ENCODE assay signal across 21 cellular contexts in the genomic region with DNA sequence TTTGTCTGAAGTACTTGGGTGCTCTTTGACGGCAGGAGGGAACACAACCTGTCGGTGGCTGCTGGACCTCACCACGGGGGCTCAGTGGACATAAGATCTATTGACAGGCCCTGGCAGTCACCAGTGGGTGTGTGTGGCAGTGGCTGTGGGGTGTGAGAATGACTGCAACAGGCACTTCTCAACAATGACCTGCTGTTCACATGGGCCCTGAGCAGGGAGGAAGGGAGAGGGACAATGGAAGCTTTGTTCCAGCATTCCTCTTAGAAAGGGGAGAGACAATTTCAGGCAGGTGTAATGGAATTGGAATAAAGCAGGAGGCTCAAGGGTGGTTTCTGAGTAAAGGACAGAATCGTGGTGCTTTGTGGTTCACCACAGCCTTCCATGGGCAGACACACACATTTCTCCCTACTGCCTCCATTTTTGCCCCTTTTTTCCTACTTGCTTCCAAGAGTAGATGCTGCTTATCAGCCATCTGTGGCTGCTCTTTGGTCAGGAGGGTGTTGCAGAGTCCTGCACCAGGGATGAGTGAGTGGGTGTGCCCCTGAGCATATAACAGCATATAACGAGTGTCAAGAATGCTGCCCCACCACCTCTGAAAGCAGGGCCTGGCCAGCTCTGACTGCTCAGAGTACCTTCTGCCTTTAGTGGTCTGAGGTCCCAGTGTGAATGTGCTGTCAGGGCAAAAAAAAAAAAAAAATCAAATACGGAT.
DNase-seq lines count a peak whose midpoint lies in the region; ATAC-seq, FAIRE-seq and TF ChIP-seq lines count a peak whose summit lies in the region.
"Had no signal": no experiment of that assay in that cellular context is flagged by ENCODE, and none has a peak within 500 bp of the region (broad histone marks: within the 10 kb centered on the region; RNA-seq: fewer than 3 reads in every experiment).

No MANE protein-coding gene starts in this region.

- DNase-seq in left ventricle myocardium superior (peak; percentile 10), Right ventricle myocardium superior (no peak), astrocyte (ENCODE audit: low read depth) (no peak), mesenchymal stem cell (no peak), GM19240 (ENCODE audit: insufficient read length, low spot score) (no peak), SKM-1 treated with dmso at 0.1 percent for 144 hours (lab: John Stamatoyannopoulos, UW; ENCODE audit: unreplicated experiment) (no peak)
- no peak for DNase-seq in stimulated activated CD4-positive, alpha-beta T cell treated with anti-CD3 and anti-CD28 coated beads, Interleukin-2, amount 100 ng/mL, for 48 hours
- DNase-seq: activated CD4-positive, alpha-beta T cell treated with anti-CD3 and anti-CD28 coated beads, Interleukin-2, amount 10 ng/mL, durations not matched to agents 24 days and 14 days; brain microvascular endothelial cell; H7; NCI-H1694 treated with DMSO at 0.1 percent for 48 hours; NCI-H345; stimulated activated CD4-positive, alpha-beta T cell treated with anti-CD3 and anti-CD28 coated beads, Interleukin-1b, Interleukin-23, amount 100 ng/mL, for 48 hours; T-cell had no signal

- intact Hi-C loops in left ventricle myocardium superior (cut with micrococcal nuclease) (no loop called here), Right ventricle myocardium superior (cut with DNase I) (no loop called here)

- 89% methylated on average over 4 of the region's 6 CpGs for WGBS in mesenchymal stem cell

- H3K18ac ChIP-seq in mesenchymal stem cell (ENCODE audit: low read depth in 1 of 2, low read length in 2 of 2), result no peak overlapping the region

- no peak overlapping the region for H2AK5ac ChIP-seq in mesenchymal stem cell (ENCODE audit: low read length, severe bottlenecking)

- H3K36me3 ChIP-seq in astrocyte (ENCODE audit: insufficient read depth, low read length) (no peaks in the 10 kb centered on the region), mesenchymal stem cell (ENCODE audit: control insufficient read depth in 1 of 2, insufficient read depth in 2 of 2, low read depth in 1 of 2, low read length in 2 of 2) (no peaks in the 10 kb centered on the region)
- H3K36me3 ChIP-seq: BLaER1 treated with 17β-estradiol and CSF1 and Interleukin-3, amounts not matched to agents 10 nM and 100 nM; brain microvascular endothelial cell; gastroesophageal sphincter had no signal

- H2AFZ ChIP-seq in astrocyte (ENCODE audit: low read depth, low read length) (no peak overlapping the region), mesenchymal stem cell (ENCODE audit: low read depth, low read length) (no peak overlapping the region)

- H3K4me1 Mint-ChIP-seq in astrocyte (ENCODE audit: low read depth, unreplicated experiment), result no peaks in the 10 kb centered on the region
- H3K4me1 Mint-ChIP-seq: activated CD4-positive, alpha-beta T cell treated with anti-CD3 and anti-CD28 coated beads, Interleukin-2, amount 10 ng/mL, durations not matched to agents 24 days and 14 days; activated T-helper 17 cell treated with anti-CD3 and anti-CD28 coated beads, Interleukin-2, amount 50 U/mL, for 72 hours; T-cell had no signal

- H3K9me3 ChIP-seq in astrocyte (ENCODE audit: insufficient read depth, low read depth, low read length), result no peaks in the 10 kb centered on the region
- H3K9me3 ChIP-seq in mesenchymal stem cell (ENCODE audit: control insufficient read depth, low read length), result no peaks in the 10 kb centered on the region
- H3K9me3 ChIP-seq: BLaER1 treated with 17β-estradiol and CSF1 and Interleukin-3, amounts not matched to agents 10 nM and 100 nM; gastroesophageal sphincter had no signal

- H2BK5ac ChIP-seq in mesenchymal stem cell (ENCODE audit: low read depth, low read length, poor library complexity, severe bottlenecking), result no peak overlapping the region

- H3K9ac ChIP-seq in astrocyte (ENCODE audit: low read length) (no peak overlapping the region), mesenchymal stem cell (ENCODE audit: low read length) (no peak overlapping the region)
- H3K9ac ChIP-seq: BLaER1 treated with 17β-estradiol and CSF1 and Interleukin-3, amounts not matched to agents 10 nM and 100 nM had no signal

- TF ChIP-seq CTCF in astrocyte (IDR thresholded peaks at IDR 0.05; ENCODE audit: insufficient read depth, low read depth, low read length), result no peak

- H2BK120ac ChIP-seq in mesenchymal stem cell (ENCODE audit: low read depth, low read length), result no peak overlapping the region

- peak overlapping the region; percentile 39 for H4K91ac ChIP-seq in mesenchymal stem cell (ENCODE audit: low read length)

- H3K79me1 ChIP-seq in mesenchymal stem cell (replicated peaks; ENCODE audit: low read length, poor library complexity, severe bottlenecking), result no peaks in the 10 kb centered on the region

- H3K27ac ChIP-seq in astrocyte (ENCODE audit: low read depth, low read length), result no peak overlapping the region
- no peak overlapping the region for H3K27ac ChIP-seq in mesenchymal stem cell (ENCODE audit: low read length, poor library complexity, severe bottlenecking)
- H3K27ac ChIP-seq: BLaER1 treated with 17β-estradiol and CSF1 and Interleukin-3, amounts not matched to agents 10 nM and 100 nM; brain microvascular endothelial cell; gastroesophageal sphincter had no signal

- H3K79me2 ChIP-seq in astrocyte (ENCODE audit: insufficient read depth, low read length), result no peaks in the 10 kb centered on the region

- H3K36me3 Mint-ChIP-seq in astrocyte (ENCODE audit: low read depth, unreplicated experiment), result no peaks in the 10 kb centered on the region
- H3K36me3 Mint-ChIP-seq: T-cell had no signal

- no peaks in the 10 kb centered on the region for H3K27me3 Mint-ChIP-seq in astrocyte (ENCODE audit: low read depth, unreplicated experiment)
- H3K27me3 Mint-ChIP-seq: activated CD4-positive, alpha-beta T cell treated with anti-CD3 and anti-CD28 coated beads, Interleukin-2, amount 10 ng/mL, durations not matched to agents 24 days and 14 days; activated T-helper 17 cell treated with anti-CD3 and anti-CD28 coated beads, Interleukin-2, amount 50 U/mL, for 72 hours; dendritic cell treated with granulocyte-macrophage colony-stimulating factor and Interleukin-4, amounts not matched to agents 40 ng/mL and 50 ng/mL, for 4 days; T-cell had no signal

- no peak overlapping the region for H3K4me3 Mint-ChIP-seq in astrocyte (ENCODE audit: unreplicated experiment)
- H3K4me3 Mint-ChIP-seq: activated CD4-positive, alpha-beta T cell treated with anti-CD3 and anti-CD28 coated beads, Interleukin-2, amount 10 ng/mL, durations not matched to agents 24 days and 14 days; activated T-helper 17 cell treated with anti-CD3 and anti-CD28 coated beads, Interleukin-2, amount 50 U/mL, for 72 hours; dendritic cell treated with granulocyte-macrophage colony-stimulating factor and Interleukin-4, amounts not matched to agents 40 ng/mL and 50 ng/mL, for 4 days; T-cell had no signal

- ATAC-seq in left ventricle myocardium superior (no peak), Right ventricle myocardium superior (ENCODE audit: poor library complexity) (no peak), GM18867 (IDR thresholded peaks at IDR 0.05; ENCODE audit: unreplicated experiment) (no peak)
- ATAC-seq: activated T-helper 17 cell treated with anti-CD3 and anti-CD28 coated beads, Interleukin-2, amount 50 U/mL, for 72 hours; gastroesophageal sphincter; sciatic nerve; T-cell had no signal

- FAIRE-seq in astrocyte (lab: Jason Lieb, UNC), result no peak
- FAIRE-seq: GM19239 had no signal

- no peaks in the 10 kb centered on the region for H3K9me3 Mint-ChIP-seq in astrocyte (ENCODE audit: unreplicated experiment)
- H3K9me3 Mint-ChIP-seq: activated CD4-positive, alpha-beta T cell treated with anti-CD3 and anti-CD28 coated beads, Interleukin-2, amount 10 ng/mL, durations not matched to agents 24 days and 14 days; dendritic cell treated with granulocyte-macrophage colony-stimulating factor and Interleukin-4, amounts not matched to agents 40 ng/mL and 50 ng/mL, for 4 days; T-cell had no signal

- peak overlapping the region; percentile 18 for H3K27ac Mint-ChIP-seq in astrocyte (ENCODE audit: unreplicated experiment)
- H3K27ac Mint-ChIP-seq: activated CD4-positive, alpha-beta T cell treated with anti-CD3 and anti-CD28 coated beads, Interleukin-2, amount 10 ng/mL, durations not matched to agents 24 days and 14 days; activated T-helper 17 cell treated with anti-CD3 and anti-CD28 coated beads, Interleukin-2, amount 50 U/mL, for 72 hours; dendritic cell treated with granulocyte-macrophage colony-stimulating factor and Interleukin-4, amounts not matched to agents 40 ng/mL and 50 ng/mL, for 4 days; T-cell had no signal

- no peak overlapping the region for H4K8ac ChIP-seq in mesenchymal stem cell (ENCODE audit: low read length)

- H3K4me3 ChIP-seq in astrocyte (ENCODE audit: insufficient read depth, low read depth, low read length), result no peak overlapping the region
- no peak overlapping the region for H3K4me3 ChIP-seq in mesenchymal stem cell (ENCODE audit: insufficient read depth in 1 of 2, low read depth in 1 of 2, low read length in 2 of 2)
- H3K4me3 ChIP-seq: BLaER1 treated with 17β-estradiol and CSF1 and Interleukin-3, amounts not matched to agents 10 nM and 100 nM; gastroesophageal sphincter had no signal

- no peak overlapping the region for H3K14ac ChIP-seq in mesenchymal stem cell (ENCODE audit: low read length in 2 of 2)

- H3K4me2 ChIP-seq in astrocyte (ENCODE audit: low read length), result no peak overlapping the region
- no peak overlapping the region for H3K4me2 ChIP-seq in mesenchymal stem cell (ENCODE audit: low read length, poor library complexity, severe bottlenecking)
- H3K4me2 ChIP-seq: BLaER1 treated with 17β-estradiol and CSF1 and Interleukin-3, amounts not matched to agents 10 nM and 100 nM had no signal

- H3K4me1 ChIP-seq in astrocyte (ENCODE audit: insufficient read depth, low read length) (no peaks in the 10 kb centered on the region), mesenchymal stem cell (ENCODE audit: control insufficient read depth, insufficient read depth, low read depth, low read length) (no peaks in the 10 kb centered on the region)
- H3K4me1 ChIP-seq: BLaER1 treated with 17β-estradiol and CSF1 and Interleukin-3, amounts not matched to agents 10 nM and 100 nM; gastroesophageal sphincter had no signal

- H3K27me3 ChIP-seq in astrocyte (ENCODE audit: insufficient read depth, low read length), result no peaks in the 10 kb centered on the region
- no peaks in the 10 kb centered on the region for H3K27me3 ChIP-seq in mesenchymal stem cell (ENCODE audit: control insufficient read depth in 1 of 2, insufficient read depth in 1 of 2, low read length in 2 of 2)
- H3K27me3 ChIP-seq: BLaER1 treated with 17β-estradiol and CSF1 and Interleukin-3, amounts not matched to agents 10 nM and 100 nM; brain microvascular endothelial cell; gastroesophageal sphincter had no signal

- H2BK12ac ChIP-seq in mesenchymal stem cell (ENCODE audit: low read length in 2 of 2), result no peak overlapping the region

- H3K23ac ChIP-seq in mesenchymal stem cell (ENCODE audit: low read length in 2 of 2), result no peak overlapping the region

- H2BK15ac ChIP-seq in mesenchymal stem cell (ENCODE audit: low read depth, poor library complexity, severe bottlenecking), result no peak overlapping the region

- H3K4ac ChIP-seq in mesenchymal stem cell (ENCODE audit: low read depth in 1 of 2, low read length in 2 of 2), result no peak overlapping the region

- H4K20me1 ChIP-seq in astrocyte (ENCODE audit: insufficient read depth, low read length), result no peaks in the 10 kb centered on the region
- H4K20me1 ChIP-seq: BLaER1 treated with 17β-estradiol and CSF1 and Interleukin-3, amounts not matched to agents 10 nM and 100 nM had no signal
